Comparison of ENCODE assay signal across 1 cellular context in the genomic region with DNA sequence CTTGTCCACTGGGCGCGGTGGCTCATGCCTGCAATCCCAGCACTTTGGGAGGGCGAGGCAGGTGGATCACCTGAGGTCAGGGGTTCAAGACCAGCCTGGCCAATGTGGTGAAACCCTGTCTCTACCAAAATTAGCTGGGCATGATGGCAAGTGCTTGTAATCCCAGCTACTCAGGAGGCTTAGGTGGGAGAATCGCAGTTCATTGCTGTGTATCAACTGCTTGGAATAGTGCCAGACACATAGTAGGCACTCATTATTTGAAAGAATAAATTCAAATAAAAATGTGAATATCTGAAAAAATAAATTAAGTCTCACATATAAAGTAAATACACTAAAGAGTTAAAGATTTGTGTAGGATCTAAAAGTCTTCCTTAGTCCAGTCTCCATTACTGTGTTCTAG.
TF ChIP-seq lines count a peak whose summit lies in the region.

No MANE protein-coding gene starts in this region.

TF ChIP-seq in H1, 55 proteins besides CTCF, POLR2A, EP300 and RAD21:
- TF ChIP-seq POU5F1 (IDR thresholded peaks at IDR 0.05; ENCODE audit: low read depth, low read length) = no peak
- TF ChIP-seq CHD1 (IDR thresholded peaks at IDR 0.05; ENCODE audit: low read depth, low read length) = no peak
- no peak for TF ChIP-seq GABPA (IDR thresholded peaks at IDR 0.05; ENCODE audit: borderline replicate concordance, insufficient read depth, low read length)
- no peak for TF ChIP-seq BRCA1 (IDR thresholded peaks at IDR 0.05; ENCODE audit: low read depth, low read length)
- no peak for TF ChIP-seq SRF (IDR thresholded peaks at IDR 0.05; ENCODE audit: low read depth, low read length)
- TF ChIP-seq CREB1 (IDR thresholded peaks at IDR 0.05) = no peak
- no peak for TF ChIP-seq SIN3A (conservative IDR thresholded peaks at IDR 0.05 in 1 of 2, IDR thresholded peaks at IDR 0.05 in 1 of 2; ENCODE audit: low read depth in 1 of 2, low read length in 2 of 2)
- no peak for TF ChIP-seq JUN (IDR thresholded peaks at IDR 0.05; ENCODE audit: low read depth, low read length)
TF ChIP-seq in H1: peak in this region for 0.
